ENCODE assay signal across 1 cellular context in the genomic region with DNA sequence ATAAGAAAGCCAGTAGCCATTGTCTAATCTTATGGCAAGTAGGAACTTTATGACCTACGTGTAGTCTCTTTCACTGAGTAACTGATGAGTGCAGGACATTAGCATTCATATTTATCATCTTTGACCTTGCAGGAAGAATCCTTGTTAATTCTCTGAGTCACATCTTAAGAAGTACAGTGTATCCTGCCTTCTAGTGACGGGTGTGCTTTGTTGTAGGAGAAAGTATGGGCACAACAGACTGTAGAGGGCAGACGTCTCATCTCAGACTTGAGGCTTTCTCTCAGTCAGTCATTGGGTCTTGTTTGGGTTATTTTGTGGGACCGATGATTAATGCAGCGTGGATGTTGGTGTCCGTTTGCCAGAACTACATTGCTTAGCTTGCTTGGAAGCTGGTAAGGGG.
TF ChIP-seq lines count a peak whose summit lies in the region.

No MANE protein-coding gene starts in this region.

TF ChIP-seq in HepG2, 621 proteins besides CTCF, POLR2A, EP300 and RAD21:
- no peak for TF ChIP-seq TARDBP (CRISPR knock-in tag; IDR thresholded peaks at IDR 0.05)
- TF ChIP-seq, protein P1, sequence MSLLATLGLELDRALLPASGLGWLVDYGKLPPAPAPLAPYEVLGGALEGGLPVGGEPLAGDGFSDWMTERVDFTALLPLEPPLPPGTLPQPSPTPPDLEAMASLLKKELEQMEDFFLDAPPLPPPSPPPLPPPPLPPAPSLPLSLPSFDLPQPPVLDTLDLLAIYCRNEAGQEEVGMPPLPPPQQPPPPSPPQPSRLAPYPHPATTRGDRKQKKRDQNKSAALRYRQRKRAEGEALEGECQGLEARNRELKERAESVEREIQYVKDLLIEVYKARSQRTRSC (CRISPR knock-in tag; IDR thresholded peaks at IDR 0.05; ENCODE audit: low read depth), result no peak
- no peak for TF ChIP-seq CBX2 (IDR thresholded peaks at IDR 0.05; ENCODE audit: low read depth, low read length)
- no peak for TF ChIP-seq CBX2 (CRISPR knock-in tag; IDR thresholded peaks at IDR 0.05; ENCODE audit: low read depth)
- TF ChIP-seq, protein P2, sequence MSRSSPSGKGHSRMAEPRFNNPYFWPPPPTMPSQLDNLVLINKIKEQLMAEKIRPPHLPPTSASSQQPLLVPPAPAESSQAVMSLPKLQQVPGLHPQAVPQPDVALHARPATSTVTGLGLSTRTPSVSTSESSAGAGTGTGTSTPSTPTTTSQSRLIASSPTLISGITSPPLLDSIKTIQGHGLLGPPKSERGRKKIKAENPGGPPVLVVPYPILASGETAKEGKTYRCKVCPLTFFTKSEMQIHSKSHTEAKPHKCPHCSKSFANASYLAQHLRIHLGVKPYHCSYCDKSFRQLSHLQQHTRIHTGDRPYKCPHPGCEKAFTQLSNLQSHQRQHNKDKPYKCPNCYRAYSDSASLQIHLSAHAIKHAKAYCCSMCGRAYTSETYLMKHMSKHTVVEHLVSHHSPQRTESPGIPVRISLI (CRISPR knock-in tag; IDR thresholded peaks at IDR 0.05; ENCODE audit: borderline replicate concordance), result no peak
- TF ChIP-seq ZNF703 (CRISPR knock-in tag; IDR thresholded peaks at IDR 0.05; ENCODE audit: borderline replicate concordance), result no peak
- TF ChIP-seq, protein P3, sequence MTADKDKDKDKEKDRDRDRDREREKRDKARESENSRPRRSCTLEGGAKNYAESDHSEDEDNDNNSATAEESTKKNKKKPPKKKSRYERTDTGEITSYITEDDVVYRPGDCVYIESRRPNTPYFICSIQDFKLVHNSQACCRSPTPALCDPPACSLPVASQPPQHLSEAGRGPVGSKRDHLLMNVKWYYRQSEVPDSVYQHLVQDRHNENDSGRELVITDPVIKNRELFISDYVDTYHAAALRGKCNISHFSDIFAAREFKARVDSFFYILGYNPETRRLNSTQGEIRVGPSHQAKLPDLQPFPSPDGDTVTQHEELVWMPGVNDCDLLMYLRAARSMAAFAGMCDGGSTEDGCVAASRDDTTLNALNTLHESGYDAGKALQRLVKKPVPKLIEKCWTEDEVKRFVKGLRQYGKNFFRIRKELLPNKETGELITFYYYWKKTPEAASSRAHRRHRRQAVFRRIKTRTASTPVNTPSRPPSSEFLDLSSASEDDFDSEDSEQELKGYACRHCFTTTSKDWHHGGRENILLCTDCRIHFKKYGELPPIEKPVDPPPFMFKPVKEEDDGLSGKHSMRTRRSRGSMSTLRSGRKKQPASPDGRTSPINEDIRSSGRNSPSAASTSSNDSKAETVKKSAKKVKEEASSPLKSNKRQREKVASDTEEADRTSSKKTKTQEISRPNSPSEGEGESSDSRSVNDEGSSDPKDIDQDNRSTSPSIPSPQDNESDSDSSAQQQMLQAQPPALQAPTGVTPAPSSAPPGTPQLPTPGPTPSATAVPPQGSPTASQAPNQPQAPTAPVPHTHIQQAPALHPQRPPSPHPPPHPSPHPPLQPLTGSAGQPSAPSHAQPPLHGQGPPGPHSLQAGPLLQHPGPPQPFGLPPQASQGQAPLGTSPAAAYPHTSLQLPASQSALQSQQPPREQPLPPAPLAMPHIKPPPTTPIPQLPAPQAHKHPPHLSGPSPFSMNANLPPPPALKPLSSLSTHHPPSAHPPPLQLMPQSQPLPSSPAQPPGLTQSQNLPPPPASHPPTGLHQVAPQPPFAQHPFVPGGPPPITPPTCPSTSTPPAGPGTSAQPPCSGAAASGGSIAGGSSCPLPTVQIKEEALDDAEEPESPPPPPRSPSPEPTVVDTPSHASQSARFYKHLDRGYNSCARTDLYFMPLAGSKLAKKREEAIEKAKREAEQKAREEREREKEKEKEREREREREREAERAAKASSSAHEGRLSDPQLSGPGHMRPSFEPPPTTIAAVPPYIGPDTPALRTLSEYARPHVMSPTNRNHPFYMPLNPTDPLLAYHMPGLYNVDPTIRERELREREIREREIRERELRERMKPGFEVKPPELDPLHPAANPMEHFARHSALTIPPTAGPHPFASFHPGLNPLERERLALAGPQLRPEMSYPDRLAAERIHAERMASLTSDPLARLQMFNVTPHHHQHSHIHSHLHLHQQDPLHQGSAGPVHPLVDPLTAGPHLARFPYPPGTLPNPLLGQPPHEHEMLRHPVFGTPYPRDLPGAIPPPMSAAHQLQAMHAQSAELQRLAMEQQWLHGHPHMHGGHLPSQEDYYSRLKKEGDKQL (CRISPR knock-in tag; IDR thresholded peaks at IDR 0.05; ENCODE audit: low read depth), result no peak
- no peak for TF ChIP-seq RORA (CRISPR knock-in tag; IDR thresholded peaks at IDR 0.05)
- TF ChIP-seq RNF2 (conservative IDR thresholded peaks at IDR 0.05; ENCODE audit: low read depth), result no peak
- no peak for TF ChIP-seq NFE2 (CRISPR knock-in tag; IDR thresholded peaks at IDR 0.05)
- TF ChIP-seq DMAP1 (CRISPR knock-in tag; IDR thresholded peaks at IDR 0.05), result no peak
- no peak for TF ChIP-seq SAP130 (CRISPR knock-in tag; IDR thresholded peaks at IDR 0.05; ENCODE audit: low read depth)
- TF ChIP-seq, protein P4, sequence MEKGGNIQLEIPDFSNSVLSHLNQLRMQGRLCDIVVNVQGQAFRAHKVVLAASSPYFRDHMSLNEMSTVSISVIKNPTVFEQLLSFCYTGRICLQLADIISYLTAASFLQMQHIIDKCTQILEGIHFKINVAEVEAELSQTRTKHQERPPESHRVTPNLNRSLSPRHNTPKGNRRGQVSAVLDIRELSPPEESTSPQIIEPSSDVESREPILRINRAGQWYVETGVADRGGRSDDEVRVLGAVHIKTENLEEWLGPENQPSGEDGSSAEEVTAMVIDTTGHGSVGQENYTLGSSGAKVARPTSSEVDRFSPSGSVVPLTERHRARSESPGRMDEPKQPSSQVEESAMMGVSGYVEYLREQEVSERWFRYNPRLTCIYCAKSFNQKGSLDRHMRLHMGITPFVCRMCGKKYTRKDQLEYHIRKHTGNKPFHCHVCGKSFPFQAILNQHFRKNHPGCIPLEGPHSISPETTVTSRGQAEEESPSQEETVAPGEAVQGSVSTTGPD (CRISPR knock-in tag; IDR thresholded peaks at IDR 0.05), result no peak
- TF ChIP-seq ATF1 (CRISPR knock-in tag; IDR thresholded peaks at IDR 0.05), result no peak
- TF ChIP-seq SIN3B (IDR thresholded peaks at IDR 0.05; ENCODE audit: low read length), result no peak
- TF ChIP-seq ZNF430 (CRISPR knock-in tag; IDR thresholded peaks at IDR 0.05), result no peak
- TF ChIP-seq HCFC1 (IDR thresholded peaks at IDR 0.05; ENCODE audit: low read depth, low read length), result no peak
TF ChIP-seq in HepG2: peak in this region for 0.
